ENCODE assay signal across 12 cellular contexts in the genomic region with DNA sequence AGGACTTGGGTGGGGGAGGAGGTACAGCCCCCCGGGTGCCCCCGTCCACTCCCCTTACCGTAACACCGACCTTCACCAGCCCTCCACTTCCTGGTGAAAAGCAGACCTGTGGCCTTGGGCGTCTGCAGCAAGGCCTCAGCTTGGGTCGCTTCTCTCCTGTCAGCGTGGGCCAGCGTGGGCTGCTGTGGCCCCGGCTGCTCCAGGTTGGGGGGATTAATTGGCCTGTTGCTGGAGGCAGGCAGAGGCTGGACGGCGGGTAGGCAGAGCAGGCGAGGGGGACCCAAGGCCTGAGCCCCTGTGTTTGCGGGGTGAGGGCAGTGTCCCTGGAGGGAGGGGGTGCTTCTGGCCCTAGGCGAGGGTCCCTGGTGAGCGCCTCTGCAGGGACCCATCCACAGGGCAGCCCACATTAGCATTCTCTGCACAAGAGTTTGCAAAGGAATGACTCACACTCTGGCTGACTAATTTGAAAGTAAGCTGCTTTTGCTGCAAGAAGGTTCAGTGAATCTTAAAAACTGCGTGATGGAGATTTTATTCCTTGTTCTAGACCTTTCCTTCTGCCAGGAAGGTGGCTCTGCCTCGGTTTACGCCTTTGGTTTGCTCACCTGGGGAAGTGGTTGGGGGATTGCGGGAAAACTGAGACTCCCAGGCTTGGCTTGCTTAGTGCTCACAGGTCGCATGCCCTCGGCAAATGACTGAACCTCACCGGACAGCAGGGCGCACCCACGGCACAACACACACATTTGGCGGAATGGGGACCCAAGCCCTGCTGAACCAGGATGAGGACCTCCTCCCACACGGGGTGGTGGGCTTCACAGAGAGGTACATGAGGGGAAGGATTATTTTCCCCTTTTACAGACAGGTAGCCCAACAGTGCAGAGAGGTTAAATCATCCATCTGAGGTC. TPM values are rescaled to one million over a fixed set of nuclear protein-coding genes. Genes with fewer than 3 reads are reported as not detected.
DNase-seq lines count a peak whose midpoint lies in the region; ATAC-seq, FAIRE-seq and TF ChIP-seq lines count a peak whose summit lies in the region.
"Had no signal": no experiment of that assay in that cellular context is flagged by ENCODE, and none has a peak within 500 bp of the region (broad histone marks: within the 10 kb centered on the region; RNA-seq: fewer than 3 reads in every experiment).

No MANE protein-coding gene starts in this region.

- no peak for TF ChIP-seq CTCF in foreskin fibroblast (IDR thresholded peaks at IDR 0.05; ENCODE audit: low read depth, low read length)

- intact Hi-C loops in Right ventricle myocardium inferior (cut with DNase I), result no loop called here
- intact Hi-C loops in Right ventricle myocardium superior (cut with DNase I), result no loop called here

- no peak overlapping the region for H3K4me3 ChIP-seq in foreskin fibroblast (ENCODE audit: low read depth in 1 of 2, low read length in 2 of 2)
- H3K4me3 ChIP-seq: lower lobe of right lung had no signal

- ATAC-seq in Right ventricle myocardium inferior, result no peak
- ATAC-seq in Right ventricle myocardium superior (ENCODE audit: poor library complexity), result no peak
- ATAC-seq in GM18517 (IDR thresholded peaks at IDR 0.05; ENCODE audit: unreplicated experiment), result no peak
- ATAC-seq: activated CD8-positive, alpha-beta memory T cell treated with anti-CD3 and anti-CD28 coated beads, Interleukin-2, amount 10 ng/mL, durations not matched to agents 7 days and 5 days; lower lobe of right lung had no signal

- no peak for FAIRE-seq in urothelium cell line (lab: Jason Lieb, UNC)

- DNase-seq in Right ventricle myocardium inferior (ENCODE audit: missing footprints), result peak; percentile 65
- no peak for DNase-seq in Right ventricle myocardium superior
- DNase-seq in SW 1271 (lab: John Stamatoyannopoulos, UW), result peak; percentile 27 to 51
- DNase-seq in foreskin fibroblast, result peak; percentile 39 to 72
- peak; percentile 44 for DNase-seq in urothelium cell line (ENCODE audit: low spot score)
- no peak for DNase-seq in NK-92 treated with Interleukin-12 subunit alpha and Interleukin-12 subunit beta, amount 100 ng/mL, for 24 hours (lab: John Stamatoyannopoulos, UW)
- no peak for DNase-seq in NCI-H446 (lab: John Stamatoyannopoulos, UW)
- DNase-seq: activated CD8-positive, alpha-beta memory T cell treated with anti-CD3 and anti-CD28 coated beads, Interleukin-2, amount 10 ng/mL, durations not matched to agents 7 days and 5 days; foreskin melanocyte; lower lobe of right lung; NCI-H510A had no signal

RNA-seq across cellular contexts. Expression of a gene that starts 37.8 kb away (rescaled TPM):
- total RNA-seq in Right ventricle myocardium inferior, result 52.3 TPM
- 22.8 TPM for total RNA-seq in Right ventricle myocardium superior
- total RNA-seq: activated CD8-positive, alpha-beta memory T cell treated with anti-CD3 and anti-CD28 coated beads, Interleukin-2, amount 10 ng/mL, durations not matched to agents 7 days and 5 days; lower lobe of right lung had no signal

Comparison
In these comparisons a context has a peak if more than half of its experiments do, and no peak if none do; other contexts are left out.
1. DNase-seq: peak in Right ventricle myocardium inferior (single experiment), SW 1271 (2 of 2), foreskin fibroblast (2 of 2) and urothelium cell line (single experiment); none in Right ventricle myocardium superior (single experiment), NK-92 treated with Interleukin-12 subunit alpha and Interleukin-12 subunit beta, amount 100 ng/mL, for 24 hours (single experiment) and NCI-H446 (0 of 2).